16 cellular contexts compared by ENCODE assay signal in genomic region chr2:212903413-212903812, GRCh38.
"Had no signal": no experiment of that assay in that cellular context is flagged by ENCODE, and none has a peak within 500 bp of the region (broad histone marks: within the 10 kb centered on the region; RNA-seq: fewer than 3 reads in every experiment).

No MANE protein-coding gene starts in this region.

- H3K4me3 ChIP-seq: body of pancreas, coronary artery, uterus had no signal

- H3K36me3 Mint-ChIP-seq: activated naive CD8-positive, alpha-beta T cell; natural killer cell; stimulated activated effector memory CD8-positive, alpha-beta T cell treated with anti-CD3 and anti-CD28 coated beads, Interleukin-12 subunit alpha, Interleukin-12 subunit beta, amount 100 ng/mL, for 72 hours; WTC11 had no signal

- H3K9me3 ChIP-seq: body of pancreas, neutrophil, uterus had no signal

- H3K4me1 Mint-ChIP-seq: activated CD4-positive, alpha-beta T cell treated with anti-CD3 and anti-CD28 coated beads, Interleukin-2, amount 10 ng/mL, durations not matched to agents 24 days and 14 days; natural killer cell; stimulated activated effector memory CD8-positive, alpha-beta T cell treated with anti-CD3 and anti-CD28 coated beads, Interleukin-12 subunit alpha, Interleukin-12 subunit beta, amount 100 ng/mL, for 72 hours had no signal

- H3K4me3 Mint-ChIP-seq: activated CD4-positive, alpha-beta T cell treated with anti-CD3 and anti-CD28 coated beads, Interleukin-2, amount 10 ng/mL, durations not matched to agents 24 days and 14 days; activated naive CD8-positive, alpha-beta T cell; activated T-cell treated with anti-CD3 and anti-CD28 coated beads, Interleukin-2, amount 50 U/mL, for 72 hours; natural killer cell; stimulated activated effector memory CD8-positive, alpha-beta T cell treated with anti-CD3 and anti-CD28 coated beads, Interleukin-12 subunit alpha, Interleukin-12 subunit beta, amount 100 ng/mL, for 72 hours; WTC11 had no signal

- DNase-seq: activated CD4-positive, alpha-beta T cell treated with anti-CD3 and anti-CD28 coated beads, Interleukin-2, amount 10 ng/mL, durations not matched to agents 24 days and 14 days; activated CD8-positive, alpha-beta memory T cell treated with anti-CD3 and anti-CD28 coated beads, Interleukin-2, amount 50 U/mL, for 48 hours; activated gamma-delta T cell treated with Interleukin-2 at 50 U/mL for 16 hours; activated T-cell treated with anti-CD3 and anti-CD28 coated beads, Interleukin-2, amount 50 U/mL, for 72 hours; amygdala; body of pancreas; central memory CD4-positive, alpha-beta T cell; head of caudate nucleus; natural killer cell; stimulated activated CD4-positive, alpha-beta T cell treated with anti-CD3 and anti-CD28 coated beads, Interleukin-2, amount 100 ng/mL, for 24 hours; uterus had no signal

- H3K27ac ChIP-seq: body of pancreas, coronary artery, neutrophil, uterus had no signal

- H3K27me3 ChIP-seq: body of pancreas, neutrophil, uterus had no signal

- H3K4me1 ChIP-seq: uterus had no signal

- H3K9me3 Mint-ChIP-seq: activated CD4-positive, alpha-beta T cell treated with anti-CD3 and anti-CD28 coated beads, Interleukin-2, amount 10 ng/mL, durations not matched to agents 24 days and 14 days; activated T-cell treated with anti-CD3 and anti-CD28 coated beads, Interleukin-2, amount 50 U/mL, for 72 hours; natural killer cell; WTC11 had no signal

- H3K27ac Mint-ChIP-seq: activated CD4-positive, alpha-beta T cell treated with anti-CD3 and anti-CD28 coated beads, Interleukin-2, amount 10 ng/mL, durations not matched to agents 24 days and 14 days; activated naive CD8-positive, alpha-beta T cell; activated T-cell treated with anti-CD3 and anti-CD28 coated beads, Interleukin-2, amount 50 U/mL, for 72 hours; natural killer cell; stimulated activated effector memory CD8-positive, alpha-beta T cell treated with anti-CD3 and anti-CD28 coated beads, Interleukin-12 subunit alpha, Interleukin-12 subunit beta, amount 100 ng/mL, for 72 hours; WTC11 had no signal

- H3K36me3 ChIP-seq: neutrophil, uterus had no signal

- ATAC-seq: activated T-cell treated with anti-CD3 and anti-CD28 coated beads, Interleukin-2, amount 50 U/mL, for 72 hours; body of pancreas; natural killer cell; stimulated activated effector memory CD8-positive, alpha-beta T cell treated with anti-CD3 and anti-CD28 coated beads, Interleukin-12 subunit alpha, Interleukin-12 subunit beta, amount 100 ng/mL, for 72 hours; WTC11 had no signal

- H3K27me3 Mint-ChIP-seq: activated CD4-positive, alpha-beta T cell treated with anti-CD3 and anti-CD28 coated beads, Interleukin-2, amount 10 ng/mL, durations not matched to agents 24 days and 14 days; activated naive CD8-positive, alpha-beta T cell had no signal
